ENCODE assay signal across 8 cellular contexts in genomic region chr3:172673210-172673679, GRCh38. TPM values are rescaled to one million over a fixed set of nuclear protein-coding genes. Genes with fewer than 3 reads are reported as not detected.
A peak's percentile ranks its signal among the peaks of the same experiment; 100 is the strongest.
DNase-seq lines count a peak whose midpoint lies in the region; ATAC-seq and TF ChIP-seq lines count a peak whose summit lies in the region.

No MANE protein-coding gene starts in this region.

- DNase-seq in NCI-H1105 (lab: John Stamatoyannopoulos, UW) (peak; percentile 54), SKM-1 treated with dmso at 0.1 percent for 144 hours (lab: John Stamatoyannopoulos, UW; ENCODE audit: unreplicated experiment) (peak; percentile 77), hepatocyte (ENCODE audit: low spot score) (peak; percentile 71)
- peak; percentile 3 for DNase-seq in activated naive CD8-positive, alpha-beta T cell treated with anti-CD3 and anti-CD28 coated beads, Interleukin-2, amount 50 U/mL, for 16 hours (ENCODE audit: low read depth, low spot score)
- peak; percentile 5 to 23 (median 15) for DNase-seq in stimulated activated CD4-positive, alpha-beta T cell treated with anti-CD3 and anti-CD28 coated beads, TNF-alpha, amount 100 ng/mL, for 4 hours (ENCODE audit: low read depth in 3 of 3)

- H4K20me1 ChIP-seq in hepatocyte (ENCODE audit: insufficient read depth, poor library complexity, severe bottlenecking), result no peaks in the 10 kb centered on the region

- H3K9me2 ChIP-seq in hepatocyte (replicated peaks; ENCODE audit: insufficient read depth), result no peaks in the 10 kb centered on the region

- H3K36me3 ChIP-seq in hepatocyte (replicated peaks; ENCODE audit: insufficient read depth, low read depth), result no peaks in the 10 kb centered on the region

- no peak overlapping the region for H3K4me2 ChIP-seq in hepatocyte

- H3K79me2 ChIP-seq in hepatocyte, result no peaks in the 10 kb centered on the region

- peak; percentile 82 for ATAC-seq in HG02678 (IDR thresholded peaks at IDR 0.05; ENCODE audit: unreplicated experiment)
- no peak for ATAC-seq in HG02970 (IDR thresholded peaks at IDR 0.05; ENCODE audit: low FRiP score, unreplicated experiment)

- no peaks in the 10 kb centered on the region for H3K9me3 ChIP-seq in hepatocyte (ENCODE audit: low read depth)

- peak; percentile 80 for TF ChIP-seq CTCF in GM12873 (IDR thresholded peaks at IDR 0.05; ENCODE audit: insufficient read depth, low read depth, low read length, missing control alignments)
- peak; percentile 68 for TF ChIP-seq CTCF in hepatocyte (IDR thresholded peaks at IDR 0.05; ENCODE audit: poor library complexity)

- no peak overlapping the region for H3K4me3 ChIP-seq in hepatocyte

- peaks cover 9% of the 10 kb centered on the region for H3K4me1 ChIP-seq in hepatocyte (ENCODE audit: insufficient read depth)

- H3K27ac ChIP-seq in hepatocyte, result no peak overlapping the region

- no peaks in the 10 kb centered on the region for H3K27me3 ChIP-seq in hepatocyte

- no peak overlapping the region for H2AFZ ChIP-seq in hepatocyte

- WGBS in hepatocyte (ENCODE audit: low lambda C conversion rate, missing lambda C conversion rate), result 26% methylated on average over 2 of the region's 2 CpGs

RNA-seq across cellular contexts. Expression of gene NCEH1, which starts 37.6 kb away (rescaled TPM):
- 10.4 and 10.5 TPM in 2 replicates for total RNA-seq in hepatocyte
- 3.3 and 4.7 TPM in 2 replicates for polyA plus RNA-seq in hepatocyte

Comparison
In these comparisons a context has a peak if more than half of its experiments do, and no peak if none do; other contexts are left out.
1. DNase-seq: peak in every context shown above with its lines; median percentile 77 in SKM-1 treated with dmso at 0.1 percent for 144 hours; 71 in hepatocyte; 54 in NCI-H1105; 15 in stimulated activated CD4-positive, alpha-beta T cell treated with anti-CD3 and anti-CD28 coated beads, TNF-alpha, amount 100 ng/mL, for 4 hours; 3 in activated naive CD8-positive, alpha-beta T cell treated with anti-CD3 and anti-CD28 coated beads, Interleukin-2, amount 50 U/mL, for 16 hours.